21 cellular contexts compared by ENCODE assay signal in genomic region chr20:25289886-25290597, GRCh38. TPM values are rescaled to one million over a fixed set of nuclear protein-coding genes. Genes with fewer than 3 reads are reported as not detected.
DNase-seq lines count a peak whose midpoint lies in the region; ATAC-seq and TF ChIP-seq lines count a peak whose summit lies in the region.
"Had no signal": no experiment of that assay in that cellular context is flagged by ENCODE, and none has a peak within 500 bp of the region (broad histone marks: within the 10 kb centered on the region; RNA-seq: fewer than 3 reads in every experiment).

No MANE protein-coding gene starts in this region.

- H3K27ac ChIP-seq in MM.1S (ENCODE audit: low read length) = peak overlapping the region; percentile 88; the same call in 1 of the 2 replicates
- peak overlapping the region in 9 of 12 donors; percentile 5 to 85 (median 52) for H3K27ac ChIP-seq in heart left ventricle
- no peak overlapping the region for H3K27ac ChIP-seq in neuronal stem cell (replicated peaks; ENCODE audit: low read length)
- H3K27ac ChIP-seq: body of pancreas, left lung, neutrophil, SJCRH30 had no signal

- ATAC-seq in T-helper 17 cell (no peak), heart left ventricle (no peak), HG03469 (IDR thresholded peaks at IDR 0.05; ENCODE audit: unreplicated experiment) (no peak)
- ATAC-seq: body of pancreas, left lung had no signal

- H2AFZ ChIP-seq in MM.1S (ENCODE audit: low read length) (no peak overlapping the region), neuronal stem cell (ENCODE audit: low read length) (no peak overlapping the region)

- TF ChIP-seq CTCF in MM.1S (IDR thresholded peaks at IDR 0.05; ENCODE audit: low read length) (no peak), heart left ventricle (IDR thresholded peaks at IDR 0.05) (no peak)

- intact Hi-C loops in heart left ventricle (cut with DNase I) = loop anchor here in 5 of 10 donors (2.0 to 10.0 kb wide), 6 partner anchors 38 to 295 kb away; partner anchors contain the start of genes APMAP (in 2 of the 5), ENTPD6 (in 2 of the 5), ABHD12 (in 1 of the 5) and PYGB (in 1 of the 5)

- H3K4me3 Mint-ChIP-seq in T-helper 17 cell = no peak overlapping the region
- H3K4me3 Mint-ChIP-seq: activated naive CD8-positive, alpha-beta T cell treated with anti-CD3 and anti-CD28 coated beads, Interleukin-2, amount 10 ng/mL, durations not matched to agents 7 days and 5 days had no signal

- H3K9ac ChIP-seq in MM.1S (ENCODE audit: low read length) = no peak overlapping the region
- H3K9ac ChIP-seq in neuronal stem cell (ENCODE audit: low read depth, low read length, poor library complexity) = no peak overlapping the region

- peaks cover 7% of the 10 kb centered on the region for H3K4me1 Mint-ChIP-seq in T-helper 17 cell
- H3K4me1 Mint-ChIP-seq: activated naive CD8-positive, alpha-beta T cell treated with anti-CD3 and anti-CD28 coated beads, Interleukin-2, amount 10 ng/mL, durations not matched to agents 7 days and 5 days had no signal

- no peak overlapping the region for H2BK15ac ChIP-seq in neuronal stem cell (ENCODE audit: low read length)

- no peak for TF ChIP-seq POLR2A in heart left ventricle (IDR thresholded peaks at IDR 0.05)

- H3K36me3 Mint-ChIP-seq in T-helper 17 cell (ENCODE audit: low read depth) = peaks cover 10% of the 10 kb centered on the region

- H3F3A ChIP-seq in MM.1S (ENCODE audit: insufficient read depth, low read length) = peaks cover 25% of the 10 kb centered on the region

- no peak overlapping the region for H3K4me3 ChIP-seq in MM.1S (ENCODE audit: low read length)
- H3K4me3 ChIP-seq in heart left ventricle = no peak overlapping the region
- no peak overlapping the region for H3K4me3 ChIP-seq in neuronal stem cell (ENCODE audit: low read length in 2 of 2)
- no peak overlapping the region for H3K4me3 ChIP-seq in MG63
- H3K4me3 ChIP-seq: body of pancreas, left lung, SJCRH30, transverse colon had no signal

- H4K8ac ChIP-seq in neuronal stem cell (ENCODE audit: low read depth, low read length) = no peak overlapping the region

- no peaks in the 10 kb centered on the region for H4K20me1 ChIP-seq in MM.1S (ENCODE audit: insufficient read depth, low read length)

- no peak overlapping the region for H2AK5ac ChIP-seq in neuronal stem cell (ENCODE audit: low read depth, low read length)

- H2BK120ac ChIP-seq in neuronal stem cell (ENCODE audit: low read depth, low read length) = no peak overlapping the region

- H3K4me2 ChIP-seq in MM.1S (ENCODE audit: low read depth, low read length) = no peak overlapping the region
- no peak overlapping the region for H3K4me2 ChIP-seq in neuronal stem cell (ENCODE audit: insufficient read depth, low read length, poor library complexity, severe bottlenecking)

- no peaks in the 10 kb centered on the region for H3K79me1 ChIP-seq in neuronal stem cell (ENCODE audit: low read depth, low read length)

- no peaks in the 10 kb centered on the region for H3K9me2 ChIP-seq in MM.1S (replicated peaks; ENCODE audit: insufficient read depth, low read length)

- peak overlapping the region; percentile 58 for H4K91ac ChIP-seq in neuronal stem cell (ENCODE audit: low read depth, low read length, poor library complexity)

- 74 to 79% (median 78%) methylated on average over 24 of the region's 24 CpGs for WGBS in heart left ventricle, 4 donors
- no CpG with 5 or more reads among the region's 24 CpGs for WGBS in neuronal stem cell (ENCODE audit: extremely low coverage in 2 of 2, insufficient read length in 2 of 2, insufficient replicate concordance in 1 of 2), 2 donors

- H3K27me3 ChIP-seq in MM.1S (replicated peaks; ENCODE audit: insufficient read depth, low read length) = no peaks in the 10 kb centered on the region
- H3K27me3 ChIP-seq in heart left ventricle = no peaks in the 10 kb centered on the region
- H3K27me3 ChIP-seq in neuronal stem cell (ENCODE audit: control insufficient read depth in 3 of 3, insufficient read depth in 3 of 3, low read depth in 1 of 3, low read length in 3 of 3) = no peaks in the 10 kb centered on the region
- H3K27me3 ChIP-seq in MG63 = no peaks in the 10 kb centered on the region
- H3K27me3 ChIP-seq: body of pancreas, left lung, neutrophil, SJCRH30, transverse colon had no signal

- H2BK12ac ChIP-seq in neuronal stem cell (ENCODE audit: low read length) = no peak overlapping the region

- H3K36me3 ChIP-seq in MM.1S (replicated peaks; ENCODE audit: insufficient read depth, low read length) (no peaks in the 10 kb centered on the region; the same call in 1 of the 2 replicates), heart left ventricle (peaks cover 0 to 89% (median 76%) of the 10 kb centered on the region in 9 donors), neuronal stem cell (replicated peaks in 1 of 2; ENCODE audit: control insufficient read depth in 2 of 2, insufficient read depth in 2 of 2, low read length in 2 of 2) (peaks cover 45 to 85% of the 10 kb centered on the region in 2 donors), MG63 (peaks cover 2% of the 10 kb centered on the region; the same call in 1 of the 2 replicates)

- no peaks in the 10 kb centered on the region for H3K27me3 Mint-ChIP-seq in T-helper 17 cell
- H3K27me3 Mint-ChIP-seq: activated naive CD8-positive, alpha-beta T cell treated with anti-CD3 and anti-CD28 coated beads, Interleukin-2, amount 10 ng/mL, durations not matched to agents 7 days and 5 days had no signal

- no peak overlapping the region for H3K18ac ChIP-seq in neuronal stem cell (ENCODE audit: low read length)

- no peak overlapping the region for H3K4ac ChIP-seq in neuronal stem cell (ENCODE audit: low read length)

- H3K27ac Mint-ChIP-seq in T-helper 17 cell = peak overlapping the region; percentile 41
- H3K27ac Mint-ChIP-seq: activated naive CD8-positive, alpha-beta T cell treated with anti-CD3 and anti-CD28 coated beads, Interleukin-2, amount 10 ng/mL, durations not matched to agents 7 days and 5 days; activated T-helper 2 cell treated with anti-CD3 and anti-CD28 coated beads, Interferon-gamma antibody, Interleukin-2, Interleukin-4, amounts not matched to agents 10 μg/mL and 5 μg/mL and 100 μg/mL, durations not matched to agents 14 hours and 24 hours and 36 hours had no signal

- DNase-seq in MM.1S (no peak), T-helper 17 cell (no peak), heart left ventricle (peak in 3 of 5 donors; percentile 25 to 34 (median 26)), neuronal stem cell (ENCODE audit: low spot score) (no peak), MG63 (no peak), NCI-H1417 treated with DMSO at 0.1 percent for 48 hours (lab: John Stamatoyannopoulos, UW) (no peak)
- DNase-seq: activated CD4-positive, alpha-beta T cell treated with anti-CD3 and anti-CD28 coated beads for 4 hours; activated naive CD8-positive, alpha-beta T cell treated with anti-CD3 and anti-CD28 coated beads, Interleukin-2, amount 10 ng/mL, durations not matched to agents 7 days and 5 days; KG1; MV-4-11; NCI-H187; NCI-H748 treated with DMSO at 0.1 percent for 48 hours; retina; SJCRH30; T-helper 1 cell; transverse colon had no signal

- peaks cover 42% of the 10 kb centered on the region for H3K4me1 ChIP-seq in MM.1S (ENCODE audit: low read length)
- H3K4me1 ChIP-seq in heart left ventricle = peaks cover 1 to 50% (median 22%) of the 10 kb centered on the region in 12 donors
- no peaks in the 10 kb centered on the region for H3K4me1 ChIP-seq in neuronal stem cell (ENCODE audit: control insufficient read depth in 2 of 2, insufficient read depth in 1 of 2, low read depth in 1 of 2, low read length in 2 of 2)

- no peak overlapping the region for H2BK5ac ChIP-seq in neuronal stem cell (ENCODE audit: low read length)

- no peak overlapping the region for H3K14ac ChIP-seq in neuronal stem cell (ENCODE audit: low read length)

- H3K79me2 ChIP-seq in MM.1S (ENCODE audit: low read length) = peaks cover 27% of the 10 kb centered on the region

- no peak overlapping the region for H3K23ac ChIP-seq in neuronal stem cell (ENCODE audit: low read depth, low read length, poor library complexity)

- no peaks in the 10 kb centered on the region for H3K9me3 ChIP-seq in MM.1S (replicated peaks; ENCODE audit: insufficient read depth, low read length)
- H3K9me3 ChIP-seq in T-helper 17 cell (ENCODE audit: control insufficient read depth, low read length, poor library complexity, severe bottlenecking) = no peaks in the 10 kb centered on the region
- H3K9me3 ChIP-seq in heart left ventricle = no peaks in the 10 kb centered on the region
- H3K9me3 ChIP-seq in neuronal stem cell (replicated peaks in 1 of 2; ENCODE audit: control insufficient read depth in 2 of 2, insufficient read depth in 1 of 2, low read depth in 1 of 2, low read length in 2 of 2) = no peaks in the 10 kb centered on the region
- no peaks in the 10 kb centered on the region for H3K9me3 ChIP-seq in MG63
- H3K9me3 ChIP-seq: body of pancreas, left lung, neutrophil, SJCRH30, transverse colon had no signal

RNA-seq across cellular contexts. Expression of gene PYGB, which starts 42.2 kb away (rescaled TPM):
- total RNA-seq in T-helper 17 cell = 10 to 100 TPM; 28.6 to 53.1 TPM
- total RNA-seq in heart left ventricle = 100 to 1,000 TPM; 172 to 450 (median 233) TPM
- polyA plus RNA-seq in heart left ventricle = 100 to 1,000 TPM; 144 to 227 TPM
- 31.3 TPM for polyA plus RNA-seq in neuronal stem cell (2013, experiment 1 of 2)
- polyA plus RNA-seq in neuronal stem cell (2013, experiment 2 of 2) = 32.4 TPM
- total RNA-seq in MG63 (2014; rRNA removed; shearing (Covaris generic); ENCODE audit: low replicate concordance) = 49.2 and 67.8 TPM in 2 replicates

Comparison
In these comparisons a context has a peak if more than half of its experiments do, and no peak if none do; other contexts are left out.
1. DNase-seq: peak in heart left ventricle (3 of 5); none in MM.1S (single experiment), T-helper 17 cell (0 of 3), neuronal stem cell (single experiment), MG63 (single experiment) and NCI-H1417 treated with DMSO at 0.1 percent for 48 hours (single experiment).